ENCODE assay signal across 22 cellular contexts in the genomic region with DNA sequence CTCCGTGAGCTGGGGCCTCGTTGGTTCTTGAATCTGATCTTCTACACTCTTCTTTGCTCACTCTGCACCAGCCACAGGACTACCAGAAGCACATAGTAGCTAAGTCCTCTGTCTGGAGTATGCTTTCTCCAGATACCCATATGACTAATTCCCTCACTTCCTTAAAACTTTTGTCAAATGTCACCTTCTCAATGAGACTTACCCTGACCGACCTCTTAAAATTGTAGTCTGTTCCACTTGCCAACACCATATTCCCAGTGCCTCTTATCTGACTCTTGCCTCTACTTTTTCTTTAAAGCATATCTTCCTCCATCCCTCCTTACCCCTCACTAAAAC. TPM values are rescaled to one million over a fixed set of nuclear protein-coding genes. Genes with fewer than 3 reads are reported as not detected.
"Had no signal": no experiment of that assay in that cellular context is flagged by ENCODE, and none has a peak within 500 bp of the region (broad histone marks: within the 10 kb centered on the region; RNA-seq: fewer than 3 reads in every experiment).

No MANE protein-coding gene starts in this region.

- ATAC-seq: body of pancreas; esophagus mucosa; left ventricle myocardium superior; mucosa of descending colon; naive thymus-derived CD8-positive, alpha-beta T cell had no signal

- H3K36me3 Mint-ChIP-seq: activated CD4-positive, alpha-beta memory T cell treated with anti-CD3 and anti-CD28 coated beads for 36 hours; activated naive CD8-positive, alpha-beta T cell; naive thymus-derived CD8-positive, alpha-beta T cell had no signal

- H3K9me3 Mint-ChIP-seq: activated T-cell treated with anti-CD3 and anti-CD28 coated beads, Interleukin-2, amount 50 U/mL, for 24 hours; memory B cell had no signal

- H3K4me3 ChIP-seq: body of pancreas, colonic mucosa, mucosa of descending colon, thyroid gland had no signal

- H3K27ac Mint-ChIP-seq: activated CD4-positive, alpha-beta memory T cell treated with anti-CD3 and anti-CD28 coated beads for 36 hours; activated naive CD8-positive, alpha-beta T cell; activated T-cell treated with anti-CD3 and anti-CD28 coated beads, Interleukin-2, amount 50 U/mL, for 24 hours; memory B cell; naive thymus-derived CD8-positive, alpha-beta T cell had no signal

- DNase-seq: activated CD4-positive, alpha-beta memory T cell treated with anti-CD3 and anti-CD28 coated beads for 36 hours; activated CD4-positive, alpha-beta T cell treated with anti-CD3 and anti-CD28 coated beads for 1 hour; activated effector memory CD4-positive, alpha-beta T cell treated with Interleukin-2 at 50 U/mL for 16 hours; activated T-cell treated with anti-CD3 and anti-CD28 coated beads, Interleukin-2, amount 50 U/mL, for 24 hours; amygdala; body of pancreas; central memory CD4-positive, alpha-beta T cell; colonic mucosa; hippocampal formation; kidney; left ventricle myocardium superior; mucosa of descending colon; naive thymus-derived CD8-positive, alpha-beta T cell; retina; stimulated activated CD4-positive, alpha-beta T cell treated with anti-CD3 and anti-CD28 coated beads, Interleukin-12 subunit alpha, Interleukin-12 subunit beta, amount 100 ng/mL, for 4 hours; stimulated activated CD4-positive, alpha-beta T cell treated with anti-CD3 and anti-CD28 coated beads, Interleukin-2, amount 100 ng/mL, for 24 hours; thyroid gland had no signal

- H3K27me3 ChIP-seq: body of pancreas, colonic mucosa, thyroid gland had no signal

- H3K4me3 Mint-ChIP-seq: activated CD4-positive, alpha-beta memory T cell treated with anti-CD3 and anti-CD28 coated beads for 36 hours; activated naive CD8-positive, alpha-beta T cell; activated T-cell treated with anti-CD3 and anti-CD28 coated beads, Interleukin-2, amount 50 U/mL, for 24 hours; memory B cell; naive thymus-derived CD8-positive, alpha-beta T cell had no signal

- H3K9me3 ChIP-seq: body of pancreas, colonic mucosa, mucosa of descending colon, neutrophil, thyroid gland had no signal

- H3K27me3 Mint-ChIP-seq: memory B cell had no signal

- H3K4me1 ChIP-seq: colonic mucosa had no signal

- FAIRE-seq: kidney, urothelium cell line had no signal

- H3K36me3 ChIP-seq: colonic mucosa, neutrophil, thyroid gland had no signal

RNA-seq across cellular contexts. Expression of a gene that starts 10.0 kb away (rescaled TPM):
- total RNA-seq: activated CD4-positive, alpha-beta memory T cell treated with anti-CD3 and anti-CD28 coated beads for 36 hours had no signal
- polyA plus RNA-seq: naive thymus-derived CD8-positive, alpha-beta T cell had no signal
